ENCODE assay signal across 22 cellular contexts in the genomic region with DNA sequence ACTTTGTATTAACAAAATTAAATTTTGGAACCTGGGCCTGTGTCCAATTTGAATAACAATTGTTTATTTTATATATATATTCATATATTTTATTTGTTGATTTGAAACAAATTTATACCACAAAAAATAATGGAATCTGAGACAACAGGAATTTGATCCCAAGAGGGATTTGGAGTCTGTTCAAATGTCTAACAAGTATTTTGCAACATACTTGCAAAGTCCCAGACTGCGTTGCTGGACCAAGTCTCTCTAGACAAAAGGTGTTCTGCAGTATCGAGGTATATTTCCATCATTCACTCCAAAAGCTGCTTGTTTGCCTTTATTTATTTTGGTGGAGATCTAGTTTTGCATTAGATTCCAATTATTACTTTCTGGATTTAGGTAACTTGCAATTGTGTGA.
"Had no signal": no experiment of that assay in that cellular context is flagged by ENCODE, and none has a peak within 500 bp of the region (broad histone marks: within the 10 kb centered on the region; RNA-seq: fewer than 3 reads in every experiment).

No MANE protein-coding gene starts in this region.

- H3K27ac Mint-ChIP-seq: dendritic cell treated with granulocyte-macrophage colony-stimulating factor and Interleukin-4, amounts not matched to agents 40 ng/mL and 50 ng/mL, for 4 days; effector memory CD8-positive, alpha-beta T cell; naive B cell; nephron; stimulated activated naive B cell treated with anti-CD40 and anti-IgM and Interleukin-4, amounts not matched to agents 10 μg/mL and 1 μg/mL and 100 μg/mL, for 72 hours; stimulated activated naive CD8-positive, alpha-beta T cell treated with anti-CD3 and anti-CD28 coated beads, Interleukin-15, amount 100 ng/mL, for 72 hours had no signal

- H3K4me3 Mint-ChIP-seq: dendritic cell treated with granulocyte-macrophage colony-stimulating factor and Interleukin-4, amounts not matched to agents 40 ng/mL and 50 ng/mL, for 4 days; effector memory CD8-positive, alpha-beta T cell; naive B cell; nephron; stimulated activated naive B cell treated with anti-CD40 and anti-IgM and Interleukin-4, amounts not matched to agents 10 μg/mL and 1 μg/mL and 100 μg/mL, for 72 hours; stimulated activated naive CD8-positive, alpha-beta T cell treated with anti-CD3 and anti-CD28 coated beads, Interleukin-15, amount 100 ng/mL, for 72 hours had no signal

- H3K36me3 ChIP-seq: esophagus muscularis mucosa, gastrocnemius medialis, tibial nerve, upper lobe of right lung, vagina had no signal

- H3K4me3 ChIP-seq: esophagus muscularis mucosa, gastrocnemius medialis, skin epidermis, testis, tibial nerve, upper lobe of right lung, vagina had no signal

- H3K27ac ChIP-seq: epithelial cell of prostate, esophagus muscularis mucosa, gastrocnemius medialis, skin epidermis, testis, tibial nerve, upper lobe of right lung, vagina had no signal

- H3K4me1 Mint-ChIP-seq: naive B cell; nephron; stimulated activated naive B cell treated with anti-CD40 and anti-IgM and Interleukin-4, amounts not matched to agents 10 μg/mL and 1 μg/mL and 100 μg/mL, for 72 hours; stimulated activated naive CD8-positive, alpha-beta T cell treated with anti-CD3 and anti-CD28 coated beads, Interleukin-15, amount 100 ng/mL, for 72 hours had no signal

- H3K9me3 Mint-ChIP-seq: dendritic cell treated with granulocyte-macrophage colony-stimulating factor and Interleukin-4, amounts not matched to agents 40 ng/mL and 50 ng/mL, for 4 days; nephron; stimulated activated naive B cell treated with anti-CD40 and anti-IgM and Interleukin-4, amounts not matched to agents 10 μg/mL and 1 μg/mL and 100 μg/mL, for 72 hours; stimulated activated naive CD8-positive, alpha-beta T cell treated with anti-CD3 and anti-CD28 coated beads, Interleukin-15, amount 100 ng/mL, for 72 hours had no signal

- ATAC-seq: effector memory CD8-positive, alpha-beta T cell; left cardiac atrium; sciatic nerve; stimulated activated naive B cell treated with anti-CD40 and anti-IgM and Interleukin-4, amounts not matched to agents 10 μg/mL and 1 μg/mL and 100 μg/mL, for 72 hours; stimulated activated naive CD8-positive, alpha-beta T cell treated with anti-CD3 and anti-CD28 coated beads, Interleukin-15, amount 100 ng/mL, for 72 hours; upper lobe of right lung had no signal

- H3K9me3 ChIP-seq: esophagus muscularis mucosa, gastrocnemius medialis, testis, tibial nerve, upper lobe of right lung, vagina had no signal

- DNase-seq: effector memory CD8-positive, alpha-beta T cell; gastrocnemius medialis; kidney; left cardiac atrium; mesendoderm; naive B cell; occipital lobe; posterior cingulate gyrus; stimulated activated CD4-positive, alpha-beta T cell treated with anti-CD3 and anti-CD28 coated beads, Interleukin-2, amount 100 ng/mL, for 24 hours; stimulated activated CD4-positive, alpha-beta T cell treated with anti-CD3 and anti-CD28 coated beads, Interleukin-4, amount 100 ng/mL, for 4 hours; stimulated activated naive B cell treated with anti-CD40 and anti-IgM and Interleukin-4, amounts not matched to agents 10 μg/mL and 1 μg/mL and 100 μg/mL, for 72 hours; stimulated activated naive CD8-positive, alpha-beta T cell treated with anti-CD3 and anti-CD28 coated beads, Interleukin-15, amount 100 ng/mL, for 72 hours; testis; upper lobe of right lung had no signal

- H3K27me3 ChIP-seq: esophagus muscularis mucosa, gastrocnemius medialis, testis, tibial nerve, upper lobe of right lung, vagina had no signal

- H3K4me1 ChIP-seq: esophagus muscularis mucosa, gastrocnemius medialis, testis, upper lobe of right lung, vagina had no signal

- H3K27me3 Mint-ChIP-seq: dendritic cell treated with granulocyte-macrophage colony-stimulating factor and Interleukin-4, amounts not matched to agents 40 ng/mL and 50 ng/mL, for 4 days; effector memory CD8-positive, alpha-beta T cell; naive B cell; stimulated activated naive B cell treated with anti-CD40 and anti-IgM and Interleukin-4, amounts not matched to agents 10 μg/mL and 1 μg/mL and 100 μg/mL, for 72 hours; stimulated activated naive CD8-positive, alpha-beta T cell treated with anti-CD3 and anti-CD28 coated beads, Interleukin-15, amount 100 ng/mL, for 72 hours had no signal

- H3K36me3 Mint-ChIP-seq: naive B cell; stimulated activated naive B cell treated with anti-CD40 and anti-IgM and Interleukin-4, amounts not matched to agents 10 μg/mL and 1 μg/mL and 100 μg/mL, for 72 hours had no signal
